20 cellular contexts compared by ENCODE assay signal in genomic region chr11:9660886-9661285, GRCh38. TPM values are rescaled to one million over a fixed set of nuclear protein-coding genes. Genes with fewer than 3 reads are reported as not detected.
DNase-seq lines count a peak whose midpoint lies in the region; ATAC-seq and TF ChIP-seq lines count a peak whose summit lies in the region.
"Had no signal": no experiment of that assay in that cellular context is flagged by ENCODE, and none has a peak within 500 bp of the region (broad histone marks: within the 10 kb centered on the region; RNA-seq: fewer than 3 reads in every experiment).

No MANE protein-coding gene starts in this region.

- peaks cover 30% of the 10 kb centered on the region for H3K79me2 ChIP-seq in OCI-LY3 (ENCODE audit: low read length)

- peaks cover 4% of the 10 kb centered on the region; the same call in 1 of the 2 replicates for H4K20me1 ChIP-seq in OCI-LY3 (ENCODE audit: insufficient read depth, low read length)

- DNase-seq in CD14-positive monocyte (ENCODE audit: low spot score) (peak; percentile 81), ELR (ENCODE audit: low read depth) (peak; percentile 77), fibroblast of gingiva (ENCODE audit: low read depth) (peak; percentile 68), RPMI8226 (no peak)
- DNase-seq in activated T-cell treated with anti-CD3 and anti-CD28 coated beads, Interleukin-2, amount 50 U/mL, for 72 hours: no peak
- DNase-seq in activated CD4-positive, CD25-positive, alpha-beta regulatory T cell (lab: John Stamatoyannopoulos, UW): no peak
- DNase-seq: activated CD8-positive, alpha-beta memory T cell treated with anti-CD3 and anti-CD28 coated beads, Interleukin-2, amount 10 ng/mL, durations not matched to agents 7 days and 5 days; activated gamma-delta T cell; amniotic stem cell; foreskin keratinocyte; NCI-H1417 treated with DMSO at 0.1 percent for 48 hours; NCI-H2227 treated with DMSO at 0.1 percent for 48 hours; SIG-M5; sigmoid colon; substantia nigra had no signal

- H3K4me3 Mint-ChIP-seq in CD14-positive monocyte: peak overlapping the region in 1 of 2 donors; percentile 53
- no peak overlapping the region for H3K4me3 Mint-ChIP-seq in activated T-cell treated with anti-CD3 and anti-CD28 coated beads, Interleukin-2, amount 50 U/mL, for 72 hours
- H3K4me3 Mint-ChIP-seq: activated CD8-positive, alpha-beta memory T cell treated with anti-CD3 and anti-CD28 coated beads, Interleukin-2, amount 10 ng/mL, durations not matched to agents 7 days and 5 days; T-helper 1 cell treated with Interleukin-12 subunit alpha and Interleukin-12 subunit beta and Interleukin-4 antibody, amounts not matched to agents 30 μg/mL and 1 μg/mL, for 36 hours; WTC11 had no signal

- TF ChIP-seq CTCF in CD14-positive monocyte (IDR thresholded peaks at IDR 0.05) (no peak), OCI-LY3 (IDR thresholded peaks at IDR 0.05; ENCODE audit: low read depth, low read length) (no peak)

- H3K4me3 ChIP-seq in OCI-LY3 (ENCODE audit: low read length): peak overlapping the region; percentile 7
- H3K4me3 ChIP-seq: sigmoid colon had no signal

- intact Hi-C loops in CD14-positive monocyte (cut with micrococcal nuclease): loop anchor here (10.0 kb wide), 4 partner anchors 46 to 94 kb away; partner anchors contain the start of gene WEE1 (in 1 of the 2)

- H3K27me3 Mint-ChIP-seq in CD14-positive monocyte (ENCODE audit: low read depth in 3 of 3): no peaks in the 10 kb centered on the region
- H3K27me3 Mint-ChIP-seq in activated T-cell treated with anti-CD3 and anti-CD28 coated beads, Interleukin-2, amount 50 U/mL, for 72 hours (ENCODE audit: low read depth): peaks cover 39% of the 10 kb centered on the region

- no peak for ATAC-seq in HG02798 (IDR thresholded peaks at IDR 0.05; ENCODE audit: poor library complexity, unreplicated experiment)
- ATAC-seq in activated T-cell treated with anti-CD3 and anti-CD28 coated beads, Interleukin-2, amount 50 U/mL, for 72 hours (replicated peaks in 1 of 2): no peak
- ATAC-seq: activated CD8-positive, alpha-beta memory T cell treated with anti-CD3 and anti-CD28 coated beads, Interleukin-2, amount 10 ng/mL, durations not matched to agents 7 days and 5 days; foreskin keratinocyte; WTC11 had no signal

- H3K36me3 ChIP-seq in OCI-LY3 (replicated peaks; ENCODE audit: low read depth, low read length): peaks cover 14% of the 10 kb centered on the region
- H3K36me3 ChIP-seq: sigmoid colon had no signal

- peaks cover 6 to 10% of the 10 kb centered on the region in 2 donors for H3K36me3 Mint-ChIP-seq in CD14-positive monocyte
- peaks cover 5 to 14% of the 10 kb centered on the region in 2 donors for H3K36me3 Mint-ChIP-seq in activated T-cell treated with anti-CD3 and anti-CD28 coated beads, Interleukin-2, amount 50 U/mL, for 72 hours (ENCODE audit: insufficient read depth in 2 of 2)

- H3K27me3 ChIP-seq in OCI-LY3 (ENCODE audit: low read depth, low read length): no peaks in the 10 kb centered on the region
- H3K27me3 ChIP-seq: foreskin keratinocyte, sigmoid colon had no signal

- H3K4me1 Mint-ChIP-seq in CD14-positive monocyte: peaks cover 39% of the 10 kb centered on the region
- H3K4me1 Mint-ChIP-seq in activated T-cell treated with anti-CD3 and anti-CD28 coated beads, Interleukin-2, amount 50 U/mL, for 72 hours (ENCODE audit: low read depth): peaks cover 28% of the 10 kb centered on the region

- H3K9me3 Mint-ChIP-seq in CD14-positive monocyte: peaks cover 5 to 15% (median 7%) of the 10 kb centered on the region in 7 donors
- peaks cover 2 to 4% of the 10 kb centered on the region in 2 donors for H3K9me3 Mint-ChIP-seq in activated T-cell treated with anti-CD3 and anti-CD28 coated beads, Interleukin-2, amount 50 U/mL, for 72 hours

- H3K9ac ChIP-seq in OCI-LY3 (ENCODE audit: low read length): peak overlapping the region; percentile 39; the same call in 1 of the 2 replicates
- H3K9ac ChIP-seq: KMS-11 had no signal

- H2AFZ ChIP-seq in OCI-LY3 (ENCODE audit: low read depth, low read length): no peak overlapping the region; the same call in 1 of the 2 replicates

- H3K27ac Mint-ChIP-seq in CD14-positive monocyte: peak overlapping the region; percentile 93 to 98 (median 97)
- H3K27ac Mint-ChIP-seq in activated T-cell treated with anti-CD3 and anti-CD28 coated beads, Interleukin-2, amount 50 U/mL, for 72 hours: no peak overlapping the region
- H3K27ac Mint-ChIP-seq: activated CD8-positive, alpha-beta memory T cell treated with anti-CD3 and anti-CD28 coated beads, Interleukin-2, amount 10 ng/mL, durations not matched to agents 7 days and 5 days; T-helper 1 cell treated with Interleukin-12 subunit alpha and Interleukin-12 subunit beta and Interleukin-4 antibody, amounts not matched to agents 30 μg/mL and 1 μg/mL, for 36 hours; WTC11 had no signal

- H3K4me1 ChIP-seq in OCI-LY3 (ENCODE audit: low read length): peaks cover 44% of the 10 kb centered on the region
- H3K4me1 ChIP-seq: foreskin keratinocyte had no signal

- peaks cover 11% of the 10 kb centered on the region; the same call in 1 of the 2 replicates for H3K9me3 ChIP-seq in OCI-LY3 (ENCODE audit: insufficient read depth, low read length)
- H3K9me3 ChIP-seq: sigmoid colon had no signal

- peak overlapping the region; percentile 90 for H3K4me2 ChIP-seq in OCI-LY3 (ENCODE audit: low read length)
- H3K4me2 ChIP-seq: KMS-11 had no signal

- peak overlapping the region; percentile 96 for H3K27ac ChIP-seq in OCI-LY3 (ENCODE audit: low read length)
- H3K27ac ChIP-seq: foreskin keratinocyte, KMS-11, sigmoid colon had no signal

RNA-seq across cellular contexts. Expression of gene SWAP70, which starts 3.0 kb away (rescaled TPM):
- polyA plus RNA-seq in CD14-positive monocyte: 10 to 100 TPM; 13.8 to 26.4 TPM
- 10 to 100 TPM in 1 of 2 donors, 1 to 10 TPM in 1; 7.7 to 12.4 TPM for total RNA-seq in activated T-cell treated with anti-CD3 and anti-CD28 coated beads, Interleukin-2, amount 50 U/mL, for 72 hours

Comparison
In these comparisons a context has a peak if more than half of its experiments do, and no peak if none do; other contexts are left out.
1. DNase-seq: peak in CD14-positive monocyte (single experiment), ELR (single experiment) and fibroblast of gingiva (single experiment); none in RPMI8226 (single experiment), activated T-cell treated with anti-CD3 and anti-CD28 coated beads, Interleukin-2, amount 50 U/mL, for 72 hours (0 of 2) and activated CD4-positive, CD25-positive, alpha-beta regulatory T cell (0 of 4).